ENCODE assay signal across 30 cellular contexts in genomic region chr11:13602844-13603243, GRCh38.
"Had no signal": no experiment of that assay in that cellular context is flagged by ENCODE, and none has a peak within 500 bp of the region (broad histone marks: within the 10 kb centered on the region; RNA-seq: fewer than 3 reads in every experiment).

No MANE protein-coding gene starts in this region.

- ATAC-seq: activated T-helper 17 cell treated with anti-CD3 and anti-CD28 coated beads, Interleukin-2, amount 50 U/mL, for 72 hours; effector memory CD8-positive, alpha-beta T cell; naive thymus-derived CD4-positive, alpha-beta T cell; right cardiac atrium; T-helper 17 cell; upper lobe of right lung had no signal

- H3K27ac ChIP-seq: heart left ventricle, stomach, thyroid gland, upper lobe of right lung, WERI-Rb-1 had no signal

- H3K9me3 ChIP-seq: heart left ventricle, stomach, thyroid gland, upper lobe of right lung had no signal

- H3K4me1 ChIP-seq: heart left ventricle, thyroid gland, upper lobe of right lung had no signal

- H3K4me3 ChIP-seq: heart left ventricle, stomach, thyroid gland, upper lobe of right lung had no signal

- H3K27ac Mint-ChIP-seq: activated CD4-positive, alpha-beta memory T cell treated with anti-CD3 and anti-CD28 coated beads, Interleukin-2, amount 10 ng/mL, durations not matched to agents 7 days and 5 days; activated CD4-positive, alpha-beta T cell treated with anti-CD3 and anti-CD28 coated beads, Interleukin-2, amount 10 ng/mL, durations not matched to agents 7 days and 5 days; activated T-cell treated with anti-CD3 and anti-CD28 coated beads, Interleukin-2, amount 50 U/mL, for 24 hours; activated T-helper 17 cell treated with anti-CD3 and anti-CD28 coated beads, Interleukin-2, amount 50 U/mL, for 72 hours; effector memory CD8-positive, alpha-beta T cell; naive thymus-derived CD4-positive, alpha-beta T cell; stimulated activated naive B cell treated with anti-CD40 and anti-IgM and Interleukin-4, amounts not matched to agents 10 μg/mL and 1 μg/mL and 100 μg/mL, for 72 hours; T-helper 17 cell had no signal

- H3K36me3 Mint-ChIP-seq: naive thymus-derived CD4-positive, alpha-beta T cell; stimulated activated naive B cell treated with anti-CD40 and anti-IgM and Interleukin-4, amounts not matched to agents 10 μg/mL and 1 μg/mL and 100 μg/mL, for 72 hours had no signal

- H3K36me3 ChIP-seq: heart left ventricle, stomach, thyroid gland, upper lobe of right lung, WERI-Rb-1 had no signal

- H3K4me1 Mint-ChIP-seq: activated CD4-positive, alpha-beta memory T cell treated with anti-CD3 and anti-CD28 coated beads, Interleukin-2, amount 10 ng/mL, durations not matched to agents 7 days and 5 days; activated CD4-positive, alpha-beta T cell treated with anti-CD3 and anti-CD28 coated beads, Interleukin-2, amount 10 ng/mL, durations not matched to agents 7 days and 5 days; activated T-helper 17 cell treated with anti-CD3 and anti-CD28 coated beads, Interleukin-2, amount 50 U/mL, for 72 hours; naive thymus-derived CD4-positive, alpha-beta T cell; neural crest cell; stimulated activated naive B cell treated with anti-CD40 and anti-IgM and Interleukin-4, amounts not matched to agents 10 μg/mL and 1 μg/mL and 100 μg/mL, for 72 hours; T-helper 17 cell had no signal

- DNase-seq: activated CD4-positive, alpha-beta memory T cell treated with anti-CD3 and anti-CD28 coated beads, Interleukin-2, amount 10 ng/mL, durations not matched to agents 7 days and 5 days; activated CD4-positive, alpha-beta T cell treated with anti-CD3 and anti-CD28 coated beads, Interleukin-2, amount 10 ng/mL, durations not matched to agents 7 days and 5 days; activated CD4-positive, CD25-positive, alpha-beta regulatory T cell treated with anti-CD3 and anti-CD28 coated beads, Interleukin-2, amount 50 U/mL, for 72 hours; activated CD8-positive, alpha-beta memory T cell treated with anti-CD3 and anti-CD28 coated beads, Interleukin-2, amount 50 U/mL, for 48 hours; activated gamma-delta T cell treated with Interleukin-2 at 50 U/mL for 16 hours; activated naive CD4-positive, alpha-beta T cell treated with anti-CD3 and anti-CD28 coated beads, Interleukin-2, amount 50 U/mL, for 16 hours; activated T-cell treated with anti-CD3 and anti-CD28 coated beads, Interleukin-2, amount 50 U/mL, for 24 hours; amygdala; cortex of kidney; effector memory CD8-positive, alpha-beta T cell; foreskin fibroblast; heart left ventricle; hypothalamus; islet precursor cell; mammary epithelial cell; midbrain; naive thymus-derived CD4-positive, alpha-beta T cell; occipital lobe; right cardiac atrium; stimulated activated CD4-positive, alpha-beta T cell treated with anti-CD3 and anti-CD28 coated beads, Interleukin-15, amount 100 ng/mL, for 24 hours; stimulated activated CD4-positive, alpha-beta T cell treated with anti-CD3 and anti-CD28 coated beads, Interleukin-2, amount 100 ng/mL, for 24 hours; stimulated activated naive B cell treated with anti-CD40 and anti-IgM and Interleukin-4, amounts not matched to agents 10 μg/mL and 1 μg/mL and 100 μg/mL, for 72 hours; stomach; T-helper 17 cell; T1000; thyroid gland; upper lobe of right lung; WERI-Rb-1 had no signal

- H3K27me3 Mint-ChIP-seq: activated CD4-positive, alpha-beta memory T cell treated with anti-CD3 and anti-CD28 coated beads, Interleukin-2, amount 10 ng/mL, durations not matched to agents 7 days and 5 days; activated T-helper 17 cell treated with anti-CD3 and anti-CD28 coated beads, Interleukin-2, amount 50 U/mL, for 72 hours had no signal

- H3K9me3 Mint-ChIP-seq: activated CD4-positive, alpha-beta memory T cell treated with anti-CD3 and anti-CD28 coated beads, Interleukin-2, amount 10 ng/mL, durations not matched to agents 7 days and 5 days; activated CD4-positive, alpha-beta T cell treated with anti-CD3 and anti-CD28 coated beads, Interleukin-2, amount 10 ng/mL, durations not matched to agents 7 days and 5 days; activated T-cell treated with anti-CD3 and anti-CD28 coated beads, Interleukin-2, amount 50 U/mL, for 24 hours; activated T-helper 17 cell treated with anti-CD3 and anti-CD28 coated beads, Interleukin-2, amount 50 U/mL, for 72 hours; effector memory CD8-positive, alpha-beta T cell; naive thymus-derived CD4-positive, alpha-beta T cell; neural crest cell; stimulated activated naive B cell treated with anti-CD40 and anti-IgM and Interleukin-4, amounts not matched to agents 10 μg/mL and 1 μg/mL and 100 μg/mL, for 72 hours had no signal

- H3K27me3 ChIP-seq: stomach, thyroid gland, upper lobe of right lung had no signal

- H3K4me3 Mint-ChIP-seq: activated CD4-positive, alpha-beta memory T cell treated with anti-CD3 and anti-CD28 coated beads, Interleukin-2, amount 10 ng/mL, durations not matched to agents 7 days and 5 days; activated CD4-positive, alpha-beta T cell treated with anti-CD3 and anti-CD28 coated beads, Interleukin-2, amount 10 ng/mL, durations not matched to agents 7 days and 5 days; activated T-cell treated with anti-CD3 and anti-CD28 coated beads, Interleukin-2, amount 50 U/mL, for 24 hours; activated T-helper 17 cell treated with anti-CD3 and anti-CD28 coated beads, Interleukin-2, amount 50 U/mL, for 72 hours; effector memory CD8-positive, alpha-beta T cell; naive thymus-derived CD4-positive, alpha-beta T cell; neural crest cell; stimulated activated naive B cell treated with anti-CD40 and anti-IgM and Interleukin-4, amounts not matched to agents 10 μg/mL and 1 μg/mL and 100 μg/mL, for 72 hours; T-helper 17 cell had no signal
